In the genomic region with DNA sequence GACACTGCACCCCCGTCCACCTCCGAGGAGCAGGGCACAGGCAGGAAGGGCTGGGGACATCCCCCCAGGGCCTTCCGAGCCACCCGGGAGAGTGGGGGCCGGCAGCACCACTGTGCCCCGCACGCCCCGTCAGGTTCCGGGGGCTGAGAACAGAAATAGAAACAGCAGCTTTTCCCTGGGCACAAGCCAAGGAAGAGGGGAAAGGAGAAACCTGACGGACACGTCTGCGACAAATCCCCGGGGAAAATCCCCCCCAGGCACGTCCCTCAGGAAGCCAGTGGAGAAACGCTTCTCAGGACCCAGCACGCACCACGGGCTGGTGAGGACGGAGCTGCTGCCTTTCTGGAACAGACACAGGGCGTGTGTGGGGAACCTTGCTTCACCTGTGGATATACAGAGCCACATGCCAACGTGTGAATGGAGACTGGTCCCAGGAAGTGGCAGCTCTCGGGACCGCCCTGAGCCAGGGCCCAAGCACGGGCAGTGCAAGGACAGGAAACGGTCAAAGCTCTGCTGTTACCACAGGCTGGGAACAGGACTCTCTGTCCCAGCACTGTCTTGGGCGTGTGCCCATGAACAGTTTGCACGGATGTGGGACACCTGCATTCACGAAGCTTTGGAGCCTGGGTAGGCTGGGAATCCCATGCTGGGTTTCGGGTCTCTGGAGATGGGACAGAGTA, we compare ENCODE assay signal across 2 cellular contexts.
A peak's percentile ranks its signal among the peaks of the same experiment; 100 is the strongest.
TF ChIP-seq lines count a peak whose summit lies in the region.

No MANE protein-coding gene starts in this region.

TF ChIP-seq in liver, 16 proteins besides CTCF, POLR2A, EP300 and RAD21:
- TF ChIP-seq JUND (IDR thresholded peaks at IDR 0.05) (no peak), RXRA (IDR thresholded peaks at IDR 0.05) (peak; percentile 12 to 41), NR2F2 (IDR thresholded peaks at IDR 0.05) (peak; percentile 20), HNF4G (IDR thresholded peaks at IDR 0.05) (no peak), SP1 (IDR thresholded peaks at IDR 0.05) (peak; percentile 73)

TF ChIP-seq in HepG2, 621 proteins besides CTCF, POLR2A, EP300 and RAD21:
- TF ChIP-seq ZNF567 (CRISPR knock-in tag; IDR thresholded peaks at IDR 0.05; ENCODE audit: borderline replicate concordance) (no peak), ZNF432 (CRISPR knock-in tag; IDR thresholded peaks at IDR 0.05; ENCODE audit: borderline replicate concordance) (no peak), STAT5B (CRISPR knock-in tag; IDR thresholded peaks at IDR 0.05) (no peak), ZNF296 (CRISPR knock-in tag; conservative IDR thresholded peaks at IDR 0.05) (no peak), DR1 (CRISPR knock-in tag; IDR thresholded peaks at IDR 0.05) (no peak), ZNF138 (CRISPR knock-in tag; IDR thresholded peaks at IDR 0.05; ENCODE audit: low read depth) (no peak), GLI4 (CRISPR knock-in tag; IDR thresholded peaks at IDR 0.05; ENCODE audit: borderline replicate concordance) (no peak), SOX6 (IDR thresholded peaks at IDR 0.05) (no peak), SOX6 (CRISPR knock-in tag; IDR thresholded peaks at IDR 0.05) (no peak), TMF1 (CRISPR knock-in tag; IDR thresholded peaks at IDR 0.05; ENCODE audit: low read depth) (no peak), REL (CRISPR knock-in tag; conservative IDR thresholded peaks at IDR 0.05) (no peak), MATR3 (CRISPR knock-in tag; IDR thresholded peaks at IDR 0.05) (no peak)
- TF ChIP-seq, protein P1, sequence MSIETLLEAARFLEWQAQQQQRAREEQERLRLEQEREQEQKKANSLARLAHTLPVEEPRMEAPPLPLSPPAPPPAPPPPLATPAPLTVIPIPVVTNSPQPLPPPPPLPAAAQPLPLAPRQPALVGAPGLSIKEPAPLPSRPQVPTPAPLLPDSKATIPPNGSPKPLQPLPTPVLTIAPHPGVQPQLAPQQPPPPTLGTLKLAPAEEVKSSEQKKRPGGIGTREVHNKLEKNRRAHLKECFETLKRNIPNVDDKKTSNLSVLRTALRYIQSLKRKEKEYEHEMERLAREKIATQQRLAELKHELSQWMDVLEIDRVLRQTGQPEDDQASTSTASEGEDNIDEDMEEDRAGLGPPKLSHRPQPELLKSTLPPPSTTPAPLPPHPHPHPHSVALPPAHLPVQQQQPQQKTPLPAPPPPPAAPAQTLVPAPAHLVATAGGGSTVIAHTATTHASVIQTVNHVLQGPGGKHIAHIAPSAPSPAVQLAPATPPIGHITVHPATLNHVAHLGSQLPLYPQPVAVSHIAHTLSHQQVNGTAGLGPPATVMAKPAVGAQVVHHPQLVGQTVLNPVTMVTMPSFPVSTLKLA (IDR thresholded peaks at IDR 0.05) = no peak
- TF ChIP-seq, protein P2, sequence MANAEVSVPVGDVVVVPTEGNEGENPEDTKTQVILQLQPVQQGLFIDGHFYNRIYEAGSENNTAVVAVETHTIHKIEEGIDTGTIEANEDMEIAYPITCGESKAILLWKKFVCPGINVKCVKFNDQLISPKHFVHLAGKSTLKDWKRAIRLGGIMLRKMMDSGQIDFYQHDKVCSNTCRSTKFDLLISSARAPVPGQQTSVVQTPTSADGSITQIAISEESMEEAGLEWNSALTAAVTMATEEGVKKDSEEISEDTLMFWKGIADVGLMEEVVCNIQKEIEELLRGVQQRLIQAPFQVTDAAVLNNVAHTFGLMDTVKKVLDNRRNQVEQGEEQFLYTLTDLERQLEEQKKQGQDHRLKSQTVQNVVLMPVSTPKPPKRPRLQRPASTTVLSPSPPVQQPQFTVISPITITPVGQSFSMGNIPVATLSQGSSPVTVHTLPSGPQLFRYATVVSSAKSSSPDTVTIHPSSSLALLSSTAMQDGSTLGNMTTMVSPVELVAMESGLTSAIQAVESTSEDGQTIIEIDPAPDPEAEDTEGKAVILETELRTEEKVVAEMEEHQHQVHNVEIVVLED (CRISPR knock-in tag; IDR thresholded peaks at IDR 0.05; ENCODE audit: borderline replicate concordance) = no peak
- TF ChIP-seq, protein P3, sequence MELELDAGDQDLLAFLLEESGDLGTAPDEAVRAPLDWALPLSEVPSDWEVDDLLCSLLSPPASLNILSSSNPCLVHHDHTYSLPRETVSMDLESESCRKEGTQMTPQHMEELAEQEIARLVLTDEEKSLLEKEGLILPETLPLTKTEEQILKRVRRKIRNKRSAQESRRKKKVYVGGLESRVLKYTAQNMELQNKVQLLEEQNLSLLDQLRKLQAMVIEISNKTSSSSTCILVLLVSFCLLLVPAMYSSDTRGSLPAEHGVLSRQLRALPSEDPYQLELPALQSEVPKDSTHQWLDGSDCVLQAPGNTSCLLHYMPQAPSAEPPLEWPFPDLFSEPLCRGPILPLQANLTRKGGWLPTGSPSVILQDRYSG (CRISPR knock-in tag; IDR thresholded peaks at IDR 0.05) = no peak
